ENCODE assay signal across 22 cellular contexts in genomic region chr6:3202999-3203696, GRCh38. TPM values are rescaled to one million over a fixed set of nuclear protein-coding genes. Genes with fewer than 3 reads are reported as not detected.
DNase-seq lines count a peak whose midpoint lies in the region; ATAC-seq and TF ChIP-seq lines count a peak whose summit lies in the region.
"Had no signal": no experiment of that assay in that cellular context is flagged by ENCODE, and none has a peak within 500 bp of the region (broad histone marks: within the 10 kb centered on the region; RNA-seq: fewer than 3 reads in every experiment).

No MANE protein-coding gene starts in this region.

- peaks cover 26% of the 10 kb centered on the region for H3K27me3 Mint-ChIP-seq in T-helper 17 cell

- H3K27me3 ChIP-seq in Karpas-422 (ENCODE audit: low read length) (no peaks in the 10 kb centered on the region), psoas muscle (ENCODE audit: insufficient read depth in 3 of 3, low read length in 2 of 3) (peaks cover 0 to 13% (median 0%) of the 10 kb centered on the region in 3 donors)
- H3K27me3 ChIP-seq: BE2C, upper lobe of right lung had no signal

- ATAC-seq in T-helper 17 cell: no peak
- no peak for ATAC-seq in GM21528 (IDR thresholded peaks at IDR 0.05; ENCODE audit: low FRiP score, unreplicated experiment)
- ATAC-seq in psoas muscle: no peak
- ATAC-seq: activated CD4-positive, alpha-beta T cell treated with anti-CD3 and anti-CD28 coated beads for 36 hours; activated naive CD4-positive, alpha-beta T cell treated with anti-CD3 and anti-CD28 coated beads, Interleukin-2, amount 50 U/mL, for 72 hours; upper lobe of right lung had no signal

- H3K4me1 ChIP-seq in Karpas-422 (ENCODE audit: low read length): peaks cover 18% of the 10 kb centered on the region
- no peaks in the 10 kb centered on the region for H3K4me1 ChIP-seq in psoas muscle
- H3K4me1 ChIP-seq: upper lobe of right lung had no signal

- peaks cover 2% of the 10 kb centered on the region for H3K36me3 Mint-ChIP-seq in T-helper 17 cell (ENCODE audit: low read depth)

- no peak for TF ChIP-seq CTCF in psoas muscle (IDR thresholded peaks at IDR 0.05)

- H3K9me2 ChIP-seq in Karpas-422 (replicated peaks; ENCODE audit: insufficient read depth, low read length): no peaks in the 10 kb centered on the region

- no peak overlapping the region for H2AFZ ChIP-seq in Karpas-422 (ENCODE audit: low read length)

- no peak overlapping the region for H3K9ac ChIP-seq in Karpas-422 (ENCODE audit: low read length)

- H3K4me1 Mint-ChIP-seq in T-helper 17 cell: no peaks in the 10 kb centered on the region

- H3K4me2 ChIP-seq in Karpas-422 (ENCODE audit: low read depth, low read length, poor library complexity, severe bottlenecking): peak overlapping the region; percentile 1

- H3K27ac ChIP-seq in Karpas-422 (ENCODE audit: low read length): no peak overlapping the region
- no peak overlapping the region for H3K27ac ChIP-seq in psoas muscle
- H3K27ac ChIP-seq: HL-60, upper lobe of right lung had no signal

- H3K79me2 ChIP-seq in Karpas-422 (ENCODE audit: low read length): no peaks in the 10 kb centered on the region

- intact Hi-C loops in psoas muscle (cut with DNase I): no loop called here

- H4K20me1 ChIP-seq in Karpas-422 (ENCODE audit: insufficient read depth, low read depth, low read length): no peaks in the 10 kb centered on the region

- H3K36me3 ChIP-seq in Karpas-422 (ENCODE audit: insufficient read depth, low read length) (no peaks in the 10 kb centered on the region), psoas muscle (ENCODE audit: insufficient read depth in 1 of 2, low read depth in 1 of 2) (no peaks in the 10 kb centered on the region)
- H3K36me3 ChIP-seq: BE2C, upper lobe of right lung had no signal

- DNase-seq in Daoy (ENCODE audit: low read depth) (peak; percentile 47), Karpas-422 (no peak), astrocyte of the hippocampus (ENCODE audit: low read depth, low spot score) (peak; percentile 79), iris pigment epithelial cell (ENCODE audit: low read depth) (peak; percentile 95), cerebellar cortex (ENCODE audit: low spot score) (no peak), T-helper 17 cell (no peak), psoas muscle (no peak)
- DNase-seq: activated CD4-positive, alpha-beta T cell treated with anti-CD3 and anti-CD28 coated beads for 36 hours; BE2C; cerebellar nuclear complex; head of caudate nucleus; Kasumi-1; midbrain; NCI-H2029; NCI-H774; small intestine; stimulated activated naive CD4-positive, alpha-beta T cell treated with Interleukin-2 at 50 U/mL for 16 hours; upper lobe of right lung had no signal

- no peaks in the 10 kb centered on the region for H3K9me3 ChIP-seq in Karpas-422 (ENCODE audit: low read length)
- no peaks in the 10 kb centered on the region for H3K9me3 ChIP-seq in T-helper 17 cell (ENCODE audit: control insufficient read depth, low read length, poor library complexity, severe bottlenecking)
- H3K9me3 ChIP-seq in psoas muscle: no peaks in the 10 kb centered on the region
- H3K9me3 ChIP-seq: BE2C, upper lobe of right lung had no signal

- 73 to 77% (median 77%) methylated on average over 7 of the region's 7 CpGs for whole genome bisulfite sequencing in psoas muscle, 3 donors

- H3K27ac Mint-ChIP-seq in T-helper 17 cell: no peak overlapping the region
- H3K27ac Mint-ChIP-seq: activated CD4-positive, alpha-beta T cell treated with anti-CD3 and anti-CD28 coated beads for 36 hours; activated naive CD4-positive, alpha-beta T cell treated with anti-CD3 and anti-CD28 coated beads, Interleukin-2, amount 50 U/mL, for 72 hours had no signal

- no peak overlapping the region for H3K4me3 Mint-ChIP-seq in T-helper 17 cell
- H3K4me3 Mint-ChIP-seq: activated CD4-positive, alpha-beta T cell treated with anti-CD3 and anti-CD28 coated beads for 36 hours had no signal

- H3K4me3 ChIP-seq in Karpas-422 (ENCODE audit: low read length) (no peak overlapping the region), psoas muscle (no peak overlapping the region)
- H3K4me3 ChIP-seq: upper lobe of right lung had no signal

RNA-seq across cellular contexts. Expression of gene TUBB2B, which starts 24.3 kb away (rescaled TPM):
- 104 TPM in 2 replicates for total RNA-seq in Daoy (2014; rRNA removed; shearing (Covaris generic))
- 0.34 TPM in 1 of 2 replicates, not detected in the other for total RNA-seq in Karpas-422 (2014; rRNA removed; shearing (Covaris generic); ENCODE audit: low replicate concordance)
- total RNA-seq in T-helper 17 cell (under 1 TPM; 0.75 to 0.76 TPM), psoas muscle (1 to 10 TPM; 1.1 to 4.4 (median 3.1) TPM)
- polyA plus RNA-seq in psoas muscle: 1 to 10 TPM; 3.3 to 5.7 (median 3.4) TPM
- polyA plus RNA-seq: keratinocyte had no signal

RNA-seq across cellular contexts. Expression of gene TUBB2A, which starts 45.8 kb away (rescaled TPM):
- 145 and 146 TPM in 2 replicates for total RNA-seq in Daoy (2014; rRNA removed; shearing (Covaris generic))
- 0.51 TPM in 1 of 2 replicates, not detected in the other for total RNA-seq in Karpas-422 (2014; rRNA removed; shearing (Covaris generic); ENCODE audit: low replicate concordance)
- 10 to 100 TPM; 51.6 to 74.8 TPM for total RNA-seq in T-helper 17 cell
- 10 to 100 TPM; 25.3 to 58.0 (median 40.5) TPM for total RNA-seq in psoas muscle
- 10 to 100 TPM; 35.4 to 83.4 (median 47.1) TPM for polyA plus RNA-seq in psoas muscle

RNA-seq across cellular contexts. Expression of gene PSMG4, which starts 55.6 kb away (rescaled TPM):
- 26.6 and 35.3 TPM in 2 replicates for total RNA-seq in Daoy (2014; rRNA removed; shearing (Covaris generic))
- 42.3 and 90.4 TPM in 2 replicates for total RNA-seq in Karpas-422 (2014; rRNA removed; shearing (Covaris generic); ENCODE audit: low replicate concordance)
- 10 to 100 TPM; 11.9 to 15.6 TPM for total RNA-seq in T-helper 17 cell
- 10 to 100 TPM; 19.7 to 26.8 (median 22.0) TPM for total RNA-seq in psoas muscle
- 10 to 100 TPM; 18.6 to 31.3 (median 26.2) TPM for polyA plus RNA-seq in psoas muscle

Comparison
In these comparisons a context has a peak if more than half of its experiments do, and no peak if none do; other contexts are left out.
1. DNase-seq: peak in Daoy (single experiment), astrocyte of the hippocampus (single experiment) and iris pigment epithelial cell (single experiment); none in Karpas-422 (single experiment), cerebellar cortex (single experiment), T-helper 17 cell (0 of 3) and psoas muscle (0 of 2).
2. RNA of gene TUBB2B, which starts 24.3 kb away (total RNA-seq): 104 TPM in Daoy; 1.1 to 4.4 TPM in psoas muscle, 0.75 to 0.76 TPM in T-helper 17 cell and 0.34 TPM in Karpas-422; every median in the first group is over 10 times any median in the second.
3. RNA of gene TUBB2A, which starts 45.8 kb away (total RNA-seq): 145 to 146 TPM in Daoy, 51.6 to 74.8 TPM in T-helper 17 cell and 25.3 to 58.0 TPM in psoas muscle; 0.51 TPM in Karpas-422; every median in the first group is over 10 times any median in the second.